ENCODE assay signal across 24 cellular contexts in the genomic region with DNA sequence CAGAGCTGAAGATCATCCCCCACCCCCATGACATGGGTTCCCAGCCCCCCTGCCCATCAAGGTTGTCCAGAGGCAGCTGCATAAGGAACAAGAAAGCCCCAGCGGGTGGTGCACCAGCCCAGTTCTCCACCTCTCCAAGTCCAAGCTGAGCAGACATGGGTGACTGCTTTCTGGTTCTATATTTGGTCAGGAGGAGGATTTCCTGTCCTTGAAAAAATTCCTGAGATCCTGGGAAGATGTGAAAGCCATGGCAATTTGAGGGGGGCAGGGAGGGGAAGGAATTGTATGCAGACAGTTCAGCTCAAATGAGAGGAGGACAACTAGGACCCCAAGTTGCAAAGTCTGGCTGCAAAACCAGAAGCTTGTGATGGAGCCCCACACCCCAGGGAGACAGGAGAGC.
"Had no signal": no experiment of that assay in that cellular context is flagged by ENCODE, and none has a peak within 500 bp of the region (broad histone marks: within the 10 kb centered on the region; RNA-seq: fewer than 3 reads in every experiment).

No MANE protein-coding gene starts in this region.

- H3K27ac Mint-ChIP-seq: activated CD4-positive, alpha-beta T cell treated with anti-CD3 and anti-CD28 coated beads, Interleukin-2, amount 10 ng/mL, durations not matched to agents 24 days and 14 days; activated CD8-positive, alpha-beta T cell treated with anti-CD3 and anti-CD28 coated beads for 36 hours; activated naive CD8-positive, alpha-beta T cell; naive thymus-derived CD4-positive, alpha-beta T cell; stimulated activated naive B cell treated with anti-CD40 and anti-IgM and Interleukin-4, amounts not matched to agents 10 μg/mL and 1 μg/mL and 100 μg/mL, for 72 hours had no signal

- H3K4me3 Mint-ChIP-seq: activated CD4-positive, alpha-beta T cell treated with anti-CD3 and anti-CD28 coated beads, Interleukin-2, amount 10 ng/mL, durations not matched to agents 24 days and 14 days; activated CD8-positive, alpha-beta T cell treated with anti-CD3 and anti-CD28 coated beads for 36 hours; activated naive CD8-positive, alpha-beta T cell; naive thymus-derived CD4-positive, alpha-beta T cell; neural crest cell; stimulated activated naive B cell treated with anti-CD40 and anti-IgM and Interleukin-4, amounts not matched to agents 10 μg/mL and 1 μg/mL and 100 μg/mL, for 72 hours had no signal

- ATAC-seq: activated CD4-positive, CD25-positive, alpha-beta regulatory T cell treated with anti-CD3 and anti-CD28 coated beads, Interleukin-2, amount 50 U/mL, for 24 hours; activated CD8-positive, alpha-beta T cell treated with anti-CD3 and anti-CD28 coated beads for 36 hours; gastrocnemius medialis; left lung; naive thymus-derived CD4-positive, alpha-beta T cell; sciatic nerve; stimulated activated naive B cell treated with anti-CD40 and anti-IgM and Interleukin-4, amounts not matched to agents 10 μg/mL and 1 μg/mL and 100 μg/mL, for 72 hours had no signal

- DNase-seq: activated CD4-positive, alpha-beta T cell treated with anti-CD3 and anti-CD28 coated beads, Interleukin-2, amount 10 ng/mL, durations not matched to agents 24 days and 14 days; activated CD8-positive, alpha-beta T cell treated with anti-CD3 and anti-CD28 coated beads for 36 hours; activated gamma-delta T cell treated with Interleukin-2 at 50 U/mL for 16 hours; amygdala; colonic mucosa; esophagus squamous epithelium; gastrocnemius medialis; head of caudate nucleus; hypothalamus; left lung; naive thymus-derived CD4-positive, alpha-beta T cell; occipital lobe; posterior cingulate gyrus; small intestine; stimulated activated CD8-positive, alpha-beta memory T cell treated with anti-CD3 and anti-CD28 coated beads, Interleukin-4, amount 100 ng/mL, for 48 hours; stimulated activated naive B cell treated with anti-CD40 and anti-IgM and Interleukin-4, amounts not matched to agents 10 μg/mL and 1 μg/mL and 100 μg/mL, for 72 hours; transverse colon had no signal

- FAIRE-seq: bronchial epithelial cell, islet of Langerhans, small intestine, urothelium cell line had no signal

- H3K9me3 Mint-ChIP-seq: activated CD4-positive, alpha-beta T cell treated with anti-CD3 and anti-CD28 coated beads, Interleukin-2, amount 10 ng/mL, durations not matched to agents 24 days and 14 days; activated CD8-positive, alpha-beta T cell treated with anti-CD3 and anti-CD28 coated beads for 36 hours; naive thymus-derived CD4-positive, alpha-beta T cell; neural crest cell; stimulated activated naive B cell treated with anti-CD40 and anti-IgM and Interleukin-4, amounts not matched to agents 10 μg/mL and 1 μg/mL and 100 μg/mL, for 72 hours had no signal

- H3K27me3 Mint-ChIP-seq: activated CD8-positive, alpha-beta T cell treated with anti-CD3 and anti-CD28 coated beads for 36 hours; activated naive CD8-positive, alpha-beta T cell; naive thymus-derived CD4-positive, alpha-beta T cell had no signal

- H3K36me3 Mint-ChIP-seq: activated naive CD8-positive, alpha-beta T cell had no signal

- H3K4me1 Mint-ChIP-seq: activated CD4-positive, alpha-beta T cell treated with anti-CD3 and anti-CD28 coated beads, Interleukin-2, amount 10 ng/mL, durations not matched to agents 24 days and 14 days; naive thymus-derived CD4-positive, alpha-beta T cell; neural crest cell had no signal
